Comparison of ENCODE assay signal across 24 cellular contexts in the genomic region with DNA sequence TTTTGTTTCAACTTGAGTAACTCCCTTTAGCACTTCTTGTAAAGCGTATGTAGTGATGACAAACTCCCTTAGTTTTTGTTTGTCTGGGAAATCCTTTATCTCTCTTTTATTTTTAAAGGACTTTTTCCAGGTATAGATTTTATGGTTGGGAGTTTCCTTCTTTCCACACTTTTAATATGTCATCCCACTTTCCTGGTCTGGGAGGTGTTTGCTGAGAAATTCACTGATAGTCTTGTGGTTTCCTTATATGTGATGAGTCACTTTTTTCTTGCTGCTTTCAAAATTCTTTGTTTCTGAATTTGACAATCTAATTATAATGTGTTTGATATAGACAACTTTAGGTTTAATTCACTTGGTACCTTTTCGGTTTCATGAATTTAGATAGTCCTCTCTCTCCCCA.
DNase-seq lines count a peak whose midpoint lies in the region; ATAC-seq and TF ChIP-seq lines count a peak whose summit lies in the region.
"Had no signal": no experiment of that assay in that cellular context is flagged by ENCODE, and none has a peak within 500 bp of the region (broad histone marks: within the 10 kb centered on the region; RNA-seq: fewer than 3 reads in every experiment).

No MANE protein-coding gene starts in this region.

- H3K4me2 ChIP-seq in IMR-90 (ENCODE audit: low read depth, low read length): no peak overlapping the region; the same call in 1 of the 2 replicates

- no peak overlapping the region for H2BK20ac ChIP-seq in IMR-90 (ENCODE audit: low read depth, low read length)

- POLR2A ChIA-PET in IMR-90 (lab: Charles Lee; ENCODE audit: unreplicated experiment): interaction anchor here (0.6 kb wide), 1 partner anchor 208 kb away, joined by 3 read pairs; no protein-coding TSS in a partner anchor
- POLR2A ChIA-PET in activated CD8-positive, alpha-beta T cell treated with anti-CD3 and anti-CD28 coated beads for 36 hours (lab: Charles Lee): no interaction called here

- H2BK15ac ChIP-seq in IMR-90 (ENCODE audit: low read depth, low read length): no peak overlapping the region

- no peaks in the 10 kb centered on the region for H3K36me3 ChIP-seq in IMR-90 (ENCODE audit: control insufficient read depth, insufficient read depth, low read length)
- H3K36me3 ChIP-seq: HAP-1, upper lobe of left lung had no signal

- H2AFZ ChIP-seq in IMR-90 (replicated peaks; ENCODE audit: low read length, poor library complexity): no peak overlapping the region

- H3K9me3 Mint-ChIP-seq in activated CD8-positive, alpha-beta T cell treated with anti-CD3 and anti-CD28 coated beads for 36 hours: no peaks in the 10 kb centered on the region
- H3K9me3 Mint-ChIP-seq: central memory CD8-positive, alpha-beta T cell; endodermal cell had no signal

- no peak for TF ChIP-seq RAD21 in IMR-90 (IDR thresholded peaks at IDR 0.05; ENCODE audit: low read length)

- no peak overlapping the region for H3K4me3 ChIP-seq in IMR-90 (ENCODE audit: insufficient read depth, low read depth, low read length)
- H3K4me3 ChIP-seq: HAP-1, skin epidermis, upper lobe of left lung had no signal

- H2BK120ac ChIP-seq in IMR-90 (ENCODE audit: low read depth, low read length): no peak overlapping the region

- H2AK9ac ChIP-seq in IMR-90 (replicated peaks; ENCODE audit: low read depth, low read length, poor library complexity): no peak overlapping the region

- no peaks in the 10 kb centered on the region for H3K79me1 ChIP-seq in IMR-90 (ENCODE audit: low read depth in 1 of 2, low read length in 2 of 2)

- dilution Hi-C loops in IMR-90 (cut with HindIII; ENCODE audit: low sequenced_read_pairs, unreplicated experiment): no loop called here

- no peak overlapping the region for H4K8ac ChIP-seq in IMR-90 (ENCODE audit: low read depth in 2 of 2, low read length in 2 of 2)

- H3K9me3 ChIP-seq in IMR-90 (ENCODE audit: control insufficient read depth, insufficient read depth, low read length): peaks cover 2% of the 10 kb centered on the region; the same call in 1 of the 2 replicates
- H3K9me3 ChIP-seq: HAP-1, upper lobe of left lung had no signal

- DNase-seq in Caki2 (ENCODE audit: low read depth) (peak; percentile 73), IMR-90 (peak; percentile 68), amniotic stem cell (lab: John Stamatoyannopoulos, UW) (peak; percentile 0), glomerular visceral epithelial cell (ENCODE audit: extremely low spot score) (peak; percentile 78), NCI-H2107 (lab: John Stamatoyannopoulos, UW) (no peak), NCI-H446 (lab: John Stamatoyannopoulos, UW) (no peak), NCI-H2227 treated with DMSO at 0.1 percent for 48 hours (lab: John Stamatoyannopoulos, UW) (no peak)
- no peak for DNase-seq in activated CD8-positive, alpha-beta T cell treated with anti-CD3 and anti-CD28 coated beads for 36 hours
- DNase-seq: activated CD4-positive, alpha-beta T cell treated with anti-CD3 and anti-CD28 coated beads for 1 hour; activated CD8-positive, alpha-beta memory T cell treated with anti-CD3 and anti-CD28 coated beads, Interleukin-2, amount 50 U/mL, for 48 hours; activated naive CD4-positive, alpha-beta T cell treated with anti-CD3 and anti-CD28 coated beads, Interleukin-2, amount 50 U/mL, for 16 hours; endodermal cell; glutamatergic neuron; islet precursor cell; NCI-H1930; NCI-H526 treated with DMSO at 0.1 percent for 48 hours; occipital lobe; stimulated activated naive CD4-positive, alpha-beta T cell treated with Interleukin-2 at 50 U/mL for 16 hours; T-helper 17 cell; upper lobe of left lung had no signal

- ATAC-seq in IMR-90 (ENCODE audit: low read depth): peak; percentile 17; the same call in 1 of the 2 replicates
- no peak for ATAC-seq in activated CD8-positive, alpha-beta T cell treated with anti-CD3 and anti-CD28 coated beads for 36 hours
- ATAC-seq: T-helper 17 cell had no signal

- no peak overlapping the region for H3K9ac ChIP-seq in IMR-90 (ENCODE audit: low read depth, low read length)

- no peak overlapping the region for H3K18ac ChIP-seq in IMR-90 (ENCODE audit: low read depth, low read length)

- H3K4me3 Mint-ChIP-seq in activated CD8-positive, alpha-beta T cell treated with anti-CD3 and anti-CD28 coated beads for 36 hours: no peak overlapping the region
- H3K4me3 Mint-ChIP-seq: B cell; central memory CD8-positive, alpha-beta T cell; endodermal cell; T-helper 17 cell had no signal

- no peak overlapping the region for H3K56ac ChIP-seq in IMR-90 (ENCODE audit: extremely low read depth, insufficient read depth, low read length)

- WGBS in IMR-90 (ENCODE audit: extremely low coverage in 2 of 2, insufficient read length in 1 of 2), 2 experiments: no CpG with 5 or more reads among the region's 2 CpGs

- no peaks in the 10 kb centered on the region for H3K36me3 Mint-ChIP-seq in activated CD8-positive, alpha-beta T cell treated with anti-CD3 and anti-CD28 coated beads for 36 hours (ENCODE audit: low read depth)

- no TSS peak for BruUV-seq in IMR-90 (replicated peaks; lab: Mats Ljungman, UMichigan)

- H3K27ac ChIP-seq in IMR-90 (ENCODE audit: insufficient read depth, low read length): no peak overlapping the region
- H3K27ac ChIP-seq: skin epidermis, upper lobe of left lung had no signal

- no peaks in the 10 kb centered on the region for H3K27me3 ChIP-seq in IMR-90 (ENCODE audit: control insufficient read depth, insufficient read depth, low read length)
- H3K27me3 ChIP-seq: upper lobe of left lung had no signal

- no peak overlapping the region for H3K23ac ChIP-seq in IMR-90 (ENCODE audit: low read depth, low read length)

- H2BK5ac ChIP-seq in IMR-90 (ENCODE audit: low read depth, low read length, poor library complexity, severe bottlenecking): no peak overlapping the region

- H3K4me1 Mint-ChIP-seq in activated CD8-positive, alpha-beta T cell treated with anti-CD3 and anti-CD28 coated beads for 36 hours (ENCODE audit: low read depth): no peaks in the 10 kb centered on the region
- H3K4me1 Mint-ChIP-seq: B cell; central memory CD8-positive, alpha-beta T cell; T-helper 17 cell had no signal

- intact Hi-C loops in IMR-90 (cut with micrococcal nuclease): no loop called here
- intact Hi-C loops in activated CD8-positive, alpha-beta T cell treated with anti-CD3 and anti-CD28 coated beads for 36 hours (cut with micrococcal nuclease): no loop called here

- H4K20me1 ChIP-seq in IMR-90 (ENCODE audit: insufficient read depth, low read length): no peaks in the 10 kb centered on the region

- TF ChIP-seq POLR2A in IMR-90 (IDR thresholded peaks at IDR 0.05; ENCODE audit: low read depth, low read length): no peak

- no peak for TF ChIP-seq CTCF in IMR-90 (conservative IDR thresholded peaks at IDR 0.05; ENCODE audit: low read depth, low read length)
- TF ChIP-seq CTCF in activated CD8-positive, alpha-beta T cell treated with anti-CD3 and anti-CD28 coated beads for 36 hours (IDR thresholded peaks at IDR 0.05): no peak

- CTCF ChIA-PET in IMR-90 (lab: Yijun Ruan, JAX): interaction anchor here (0.9 kb wide), 1 partner anchor 72 kb away, joined by 3 read pairs; no protein-coding TSS in a partner anchor
- CTCF ChIA-PET in activated CD8-positive, alpha-beta T cell treated with anti-CD3 and anti-CD28 coated beads for 36 hours (lab: Charles Lee): no interaction called here

- H3K27ac Mint-ChIP-seq in activated CD8-positive, alpha-beta T cell treated with anti-CD3 and anti-CD28 coated beads for 36 hours: no peak overlapping the region
- H3K27ac Mint-ChIP-seq: B cell, endodermal cell, T-helper 17 cell had no signal

- H4K5ac ChIP-seq in IMR-90 (ENCODE audit: low read depth, low read length): no peak overlapping the region

- no peak overlapping the region for H3K4ac ChIP-seq in IMR-90 (ENCODE audit: low read depth, low read length)

- H3K14ac ChIP-seq in IMR-90 (replicated peaks; ENCODE audit: low read depth, low read length): no peak overlapping the region

- no peak overlapping the region for H4K91ac ChIP-seq in IMR-90 (ENCODE audit: insufficient read depth, low read depth, low read length)

- no peaks in the 10 kb centered on the region for H3K4me1 ChIP-seq in IMR-90 (ENCODE audit: control insufficient read depth, insufficient read depth, low read length)
- H3K4me1 ChIP-seq: HAP-1, upper lobe of left lung had no signal

- in situ Hi-C loops in Caki2 (cut with HindIII; ENCODE audit: low pct_unique_long_range_greater_than_20kb, low sequenced_read_pairs): no loop called here
- in situ Hi-C loops in IMR-90 (cut with MboI; ENCODE audit: low sequenced_read_pairs): no loop called here

- no peaks in the 10 kb centered on the region for H3K9me1 ChIP-seq in IMR-90 (ENCODE audit: insufficient read depth, low read length)

- peaks cover 2% of the 10 kb centered on the region for H3K27me3 Mint-ChIP-seq in activated CD8-positive, alpha-beta T cell treated with anti-CD3 and anti-CD28 coated beads for 36 hours
- H3K27me3 Mint-ChIP-seq: central memory CD8-positive, alpha-beta T cell had no signal

- H2AK5ac ChIP-seq in IMR-90 (ENCODE audit: low read depth, low read length): no peak overlapping the region

TF ChIP-seq in IMR-90, 13 proteins besides CTCF, POLR2A, EP300 and RAD21:
- TF ChIP-seq RFX5 (IDR thresholded peaks at IDR 0.05; ENCODE audit: low read depth, low read length) (no peak), CHD1 (IDR thresholded peaks at IDR 0.05; ENCODE audit: low read depth, low read length) (no peak), FOS (IDR thresholded peaks at IDR 0.05; ENCODE audit: low read depth, low read length) (peak; percentile 40; the same call in 1 of the 2 replicates)

Comparison
In these comparisons a context has a peak if more than half of its experiments do, and no peak if none do; other contexts are left out.
1. DNase-seq: peak in Caki2 (single experiment), IMR-90 (single experiment), amniotic stem cell (single experiment) and glomerular visceral epithelial cell (single experiment); none in NCI-H2107 (single experiment), NCI-H446 (0 of 2), activated CD8-positive, alpha-beta T cell treated with anti-CD3 and anti-CD28 coated beads for 36 hours (single experiment) and NCI-H2227 treated with DMSO at 0.1 percent for 48 hours (single experiment).